In the genomic region with DNA sequence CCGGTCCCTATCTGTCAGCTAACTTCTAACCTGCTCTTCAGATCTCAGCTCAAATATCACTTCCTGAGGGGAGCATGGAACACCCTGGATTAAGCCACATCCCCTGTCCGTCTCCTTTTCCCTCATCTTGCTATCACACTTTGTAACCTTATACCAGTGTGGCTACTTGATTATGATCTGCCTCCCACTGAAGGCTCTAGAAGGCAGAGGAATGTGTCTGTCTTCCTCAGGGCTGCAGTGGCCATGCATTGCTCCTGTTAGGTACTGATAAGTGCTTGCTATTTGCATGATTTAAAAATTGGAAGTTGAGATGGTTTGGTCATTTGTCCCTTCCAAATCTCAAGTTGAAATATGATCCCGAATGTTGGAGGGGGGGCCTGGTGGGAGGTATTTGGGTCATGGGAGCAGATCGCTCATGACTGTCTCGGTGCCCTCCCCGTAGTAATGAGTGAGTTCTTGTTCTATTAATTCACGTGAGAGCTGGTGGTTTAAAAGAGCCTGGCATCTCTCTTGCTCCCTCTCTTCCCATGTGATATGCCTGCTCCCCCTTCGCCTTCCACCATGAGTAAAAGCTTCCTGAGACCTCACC, we compare ENCODE assay signal across 1 cellular context.
TF ChIP-seq lines count a peak whose summit lies in the region.

No MANE protein-coding gene starts in this region.

TF ChIP-seq in WTC11, 78 proteins besides CTCF, POLR2A, EP300 and RAD21 (continued from another document):
- no peak for TF ChIP-seq ZMAT4 (CRISPR knock-in tag; IDR thresholded peaks at IDR 0.05)
- no peak for TF ChIP-seq ZNF138 (CRISPR knock-in tag; conservative IDR thresholded peaks at IDR 0.05)
- no peak for TF ChIP-seq CDX4 (CRISPR knock-in tag; IDR thresholded peaks at IDR 0.05; ENCODE audit: borderline replicate concordance)
- no peak for TF ChIP-seq FOXP4 (CRISPR knock-in tag; IDR thresholded peaks at IDR 0.05)
